In the genomic region with DNA sequence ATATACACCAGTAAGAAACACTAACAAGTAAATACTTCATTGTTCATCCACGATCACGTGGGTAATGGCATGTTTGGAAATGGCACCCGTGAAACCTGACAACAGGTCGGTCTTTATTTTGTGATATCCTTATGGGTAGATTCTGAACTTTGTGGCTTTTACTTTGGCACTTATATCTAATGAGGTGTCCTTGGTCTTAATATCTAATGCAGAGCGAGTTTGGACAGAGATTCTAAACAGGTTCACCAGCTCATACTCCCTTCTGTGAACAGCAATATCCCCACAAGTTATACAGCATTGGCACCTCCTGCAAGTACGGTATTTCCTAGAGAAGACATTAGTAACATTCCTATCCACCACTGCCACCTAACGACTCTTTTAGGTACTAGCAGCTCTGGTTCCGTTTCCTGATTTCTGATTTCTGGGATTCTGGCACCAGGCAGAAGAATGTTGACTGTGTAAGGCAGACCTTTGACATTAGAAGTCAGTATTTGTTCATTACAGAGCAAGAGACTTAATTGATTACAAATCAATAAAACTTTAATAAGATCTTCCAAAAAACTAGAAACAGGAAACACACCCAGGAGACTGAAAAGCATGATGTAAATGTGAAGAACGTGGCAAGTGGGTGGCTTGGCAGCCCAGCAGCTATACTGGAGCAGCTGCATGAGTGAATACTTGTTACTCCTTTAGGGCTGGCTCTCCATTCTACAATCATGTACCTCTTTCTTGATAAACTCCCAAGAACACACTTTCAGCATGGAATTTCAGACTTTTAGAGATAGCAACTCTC, we compare ENCODE assay signal across 2 cellular contexts.
TF ChIP-seq lines count a peak whose summit lies in the region.

No MANE protein-coding gene starts in this region.

TF ChIP-seq in HEK293T, 16 proteins besides CTCF, POLR2A, EP300 and RAD21:
- TF ChIP-seq SUZ12 (IDR thresholded peaks at IDR 0.05) (no peak), FOXK2 (IDR thresholded peaks at IDR 0.05) (peak; percentile 63; the same call in 1 of the 2 replicates), FOXA1 (IDR thresholded peaks at IDR 0.05) (no peak)
- TF ChIP-seq, protein P1, sequence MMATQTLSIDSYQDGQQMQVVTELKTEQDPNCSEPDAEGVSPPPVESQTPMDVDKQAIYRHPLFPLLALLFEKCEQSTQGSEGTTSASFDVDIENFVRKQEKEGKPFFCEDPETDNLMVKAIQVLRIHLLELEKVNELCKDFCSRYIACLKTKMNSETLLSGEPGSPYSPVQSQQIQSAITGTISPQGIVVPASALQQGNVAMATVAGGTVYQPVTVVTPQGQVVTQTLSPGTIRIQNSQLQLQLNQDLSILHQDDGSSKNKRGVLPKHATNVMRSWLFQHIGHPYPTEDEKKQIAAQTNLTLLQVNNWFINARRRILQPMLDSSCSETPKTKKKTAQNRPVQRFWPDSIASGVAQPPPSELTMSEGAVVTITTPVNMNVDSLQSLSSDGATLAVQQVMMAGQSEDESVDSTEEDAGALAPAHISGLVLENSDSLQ (IDR thresholded peaks at IDR 0.05): no peak
TF ChIP-seq in HEK293T: peak in this region for 1.

TF ChIP-seq in HepG2, 621 proteins besides CTCF, POLR2A, EP300 and RAD21 (continues in another document):
- TF ChIP-seq, protein P2, sequence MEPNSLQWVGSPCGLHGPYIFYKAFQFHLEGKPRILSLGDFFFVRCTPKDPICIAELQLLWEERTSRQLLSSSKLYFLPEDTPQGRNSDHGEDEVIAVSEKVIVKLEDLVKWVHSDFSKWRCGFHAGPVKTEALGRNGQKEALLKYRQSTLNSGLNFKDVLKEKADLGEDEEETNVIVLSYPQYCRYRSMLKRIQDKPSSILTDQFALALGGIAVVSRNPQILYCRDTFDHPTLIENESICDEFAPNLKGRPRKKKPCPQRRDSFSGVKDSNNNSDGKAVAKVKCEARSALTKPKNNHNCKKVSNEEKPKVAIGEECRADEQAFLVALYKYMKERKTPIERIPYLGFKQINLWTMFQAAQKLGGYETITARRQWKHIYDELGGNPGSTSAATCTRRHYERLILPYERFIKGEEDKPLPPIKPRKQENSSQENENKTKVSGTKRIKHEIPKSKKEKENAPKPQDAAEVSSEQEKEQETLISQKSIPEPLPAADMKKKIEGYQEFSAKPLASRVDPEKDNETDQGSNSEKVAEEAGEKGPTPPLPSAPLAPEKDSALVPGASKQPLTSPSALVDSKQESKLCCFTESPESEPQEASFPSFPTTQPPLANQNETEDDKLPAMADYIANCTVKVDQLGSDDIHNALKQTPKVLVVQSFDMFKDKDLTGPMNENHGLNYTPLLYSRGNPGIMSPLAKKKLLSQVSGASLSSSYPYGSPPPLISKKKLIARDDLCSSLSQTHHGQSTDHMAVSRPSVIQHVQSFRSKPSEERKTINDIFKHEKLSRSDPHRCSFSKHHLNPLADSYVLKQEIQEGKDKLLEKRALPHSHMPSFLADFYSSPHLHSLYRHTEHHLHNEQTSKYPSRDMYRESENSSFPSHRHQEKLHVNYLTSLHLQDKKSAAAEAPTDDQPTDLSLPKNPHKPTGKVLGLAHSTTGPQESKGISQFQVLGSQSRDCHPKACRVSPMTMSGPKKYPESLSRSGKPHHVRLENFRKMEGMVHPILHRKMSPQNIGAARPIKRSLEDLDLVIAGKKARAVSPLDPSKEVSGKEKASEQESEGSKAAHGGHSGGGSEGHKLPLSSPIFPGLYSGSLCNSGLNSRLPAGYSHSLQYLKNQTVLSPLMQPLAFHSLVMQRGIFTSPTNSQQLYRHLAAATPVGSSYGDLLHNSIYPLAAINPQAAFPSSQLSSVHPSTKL (CRISPR knock-in tag; IDR thresholded peaks at IDR 0.05): peak; percentile 60
- TF ChIP-seq NFRKB (IDR thresholded peaks at IDR 0.05): no peak
- no peak for TF ChIP-seq NR2F6 (IDR thresholded peaks at IDR 0.05)
- peak; percentile 38; the same call in 1 of the 2 replicates for TF ChIP-seq NR2F6 (CRISPR knock-in tag; IDR thresholded peaks at IDR 0.05)
- peak; percentile 63; the same call in 1 of the 2 replicates for TF ChIP-seq RXRB (CRISPR knock-in tag; IDR thresholded peaks at IDR 0.05; ENCODE audit: borderline replicate concordance)
- TF ChIP-seq, protein P3, sequence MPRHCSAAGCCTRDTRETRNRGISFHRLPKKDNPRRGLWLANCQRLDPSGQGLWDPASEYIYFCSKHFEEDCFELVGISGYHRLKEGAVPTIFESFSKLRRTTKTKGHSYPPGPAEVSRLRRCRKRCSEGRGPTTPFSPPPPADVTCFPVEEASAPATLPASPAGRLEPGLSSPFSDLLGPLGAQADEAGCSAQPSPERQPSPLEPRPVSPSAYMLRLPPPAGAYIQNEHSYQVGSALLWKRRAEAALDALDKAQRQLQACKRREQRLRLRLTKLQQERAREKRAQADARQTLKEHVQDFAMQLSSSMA (CRISPR knock-in tag; IDR thresholded peaks at IDR 0.05): no peak
- peak; percentile 89 for TF ChIP-seq STAG1 (CRISPR knock-in tag; IDR thresholded peaks at IDR 0.05)
- TF ChIP-seq ZNF33A (CRISPR knock-in tag; IDR thresholded peaks at IDR 0.05; ENCODE audit: borderline replicate concordance): 0 out of 2 replicates have a peak, but pooled peaks have one; percentile 5
- TF ChIP-seq ZNF772 (CRISPR knock-in tag; IDR thresholded peaks at IDR 0.05): peak; percentile 70; the same call in 1 of the 2 replicates
- TF ChIP-seq MIER3 (CRISPR knock-in tag; IDR thresholded peaks at IDR 0.05; ENCODE audit: borderline replicate concordance): peak; percentile 68; the same call in 1 of the 2 replicates
- 0 out of 2 replicates have a peak, but pooled peaks have one; percentile 27 for TF ChIP-seq ATF7-NPFF (CRISPR knock-in tag; IDR thresholded peaks at IDR 0.05; ENCODE audit: low read depth)
- peak; percentile 51; the same call in 1 of the 2 replicates for TF ChIP-seq ZNF317 (CRISPR knock-in tag; IDR thresholded peaks at IDR 0.05)
- TF ChIP-seq, protein P4, sequence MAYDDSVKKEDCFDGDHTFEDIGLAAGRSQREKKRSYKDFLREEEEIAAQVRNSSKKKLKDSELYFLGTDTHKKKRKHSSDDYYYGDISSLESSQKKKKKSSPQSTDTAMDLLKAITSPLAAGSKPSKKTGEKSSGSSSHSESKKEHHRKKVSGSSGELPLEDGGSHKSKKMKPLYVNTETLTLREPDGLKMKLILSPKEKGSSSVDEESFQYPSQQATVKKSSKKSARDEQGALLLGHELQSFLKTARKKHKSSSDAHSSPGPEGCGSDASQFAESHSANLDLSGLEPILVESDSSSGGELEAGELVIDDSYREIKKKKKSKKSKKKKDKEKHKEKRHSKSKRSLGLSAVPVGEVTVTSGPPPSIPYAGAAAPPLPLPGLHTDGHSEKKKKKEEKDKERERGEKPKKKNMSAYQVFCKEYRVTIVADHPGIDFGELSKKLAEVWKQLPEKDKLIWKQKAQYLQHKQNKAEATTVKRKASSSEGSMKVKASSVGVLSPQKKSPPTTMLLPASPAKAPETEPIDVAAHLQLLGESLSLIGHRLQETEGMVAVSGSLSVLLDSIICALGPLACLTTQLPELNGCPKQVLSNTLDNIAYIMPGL (CRISPR knock-in tag; IDR thresholded peaks at IDR 0.05; ENCODE audit: borderline replicate concordance in 1 of 2, low read depth in 1 of 2): peak; percentile 72 to 95
- peak; percentile 25 for TF ChIP-seq JARID2 (CRISPR knock-in tag; IDR thresholded peaks at IDR 0.05; ENCODE audit: insufficient replicate concordance)
- TF ChIP-seq, protein P5, sequence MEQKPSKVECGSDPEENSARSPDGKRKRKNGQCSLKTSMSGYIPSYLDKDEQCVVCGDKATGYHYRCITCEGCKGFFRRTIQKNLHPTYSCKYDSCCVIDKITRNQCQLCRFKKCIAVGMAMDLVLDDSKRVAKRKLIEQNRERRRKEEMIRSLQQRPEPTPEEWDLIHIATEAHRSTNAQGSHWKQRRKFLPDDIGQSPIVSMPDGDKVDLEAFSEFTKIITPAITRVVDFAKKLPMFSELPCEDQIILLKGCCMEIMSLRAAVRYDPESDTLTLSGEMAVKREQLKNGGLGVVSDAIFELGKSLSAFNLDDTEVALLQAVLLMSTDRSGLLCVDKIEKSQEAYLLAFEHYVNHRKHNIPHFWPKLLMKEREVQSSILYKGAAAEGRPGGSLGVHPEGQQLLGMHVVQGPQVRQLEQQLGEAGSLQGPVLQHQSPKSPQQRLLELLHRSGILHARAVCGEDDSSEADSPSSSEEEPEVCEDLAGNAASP (CRISPR knock-in tag; IDR thresholded peaks at IDR 0.05; ENCODE audit: borderline replicate concordance): 0 out of 2 replicates have a peak, but pooled peaks have one; percentile 40
- peak; percentile 94 for TF ChIP-seq SMC3 (IDR thresholded peaks at IDR 0.05; ENCODE audit: low read length)
- TF ChIP-seq GZF1 (CRISPR knock-in tag; IDR thresholded peaks at IDR 0.05): peak; percentile 98
- no peak for TF ChIP-seq ZNF709 (CRISPR knock-in tag; IDR thresholded peaks at IDR 0.05)
- TF ChIP-seq, protein P6, sequence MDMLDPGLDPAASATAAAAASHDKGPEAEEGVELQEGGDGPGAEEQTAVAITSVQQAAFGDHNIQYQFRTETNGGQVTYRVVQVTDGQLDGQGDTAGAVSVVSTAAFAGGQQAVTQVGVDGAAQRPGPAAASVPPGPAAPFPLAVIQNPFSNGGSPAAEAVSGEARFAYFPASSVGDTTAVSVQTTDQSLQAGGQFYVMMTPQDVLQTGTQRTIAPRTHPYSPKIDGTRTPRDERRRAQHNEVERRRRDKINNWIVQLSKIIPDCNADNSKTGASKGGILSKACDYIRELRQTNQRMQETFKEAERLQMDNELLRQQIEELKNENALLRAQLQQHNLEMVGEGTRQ (IDR thresholded peaks at IDR 0.05; ENCODE audit: low read depth, low read length): no peak
- TF ChIP-seq, protein P6 (CRISPR knock-in tag; IDR thresholded peaks at IDR 0.05; ENCODE audit: borderline replicate concordance): peak; percentile 61; the same call in 1 of the 2 replicates
- TF ChIP-seq MAFF (IDR thresholded peaks at IDR 0.05; ENCODE audit: low read depth, low read length): no peak
- peak; percentile 17; the same call in 1 of the 2 replicates for TF ChIP-seq ZNF652 (CRISPR knock-in tag; IDR thresholded peaks at IDR 0.05; ENCODE audit: borderline replicate concordance, low read depth)
- TF ChIP-seq ZKSCAN8 (CRISPR knock-in tag; IDR thresholded peaks at IDR 0.05; ENCODE audit: borderline replicate concordance): 0 out of 2 replicates have a peak, but pooled peaks have one; percentile 19
- no peak for TF ChIP-seq CREB1 (IDR thresholded peaks at IDR 0.05)
- TF ChIP-seq CREB1 (CRISPR knock-in tag; IDR thresholded peaks at IDR 0.05): 0 out of 2 replicates have a peak, but pooled peaks have one; percentile 11
- TF ChIP-seq ZSCAN29 (CRISPR knock-in tag; conservative IDR thresholded peaks at IDR 0.05): no peak
- 0 out of 2 replicates have a peak, but pooled peaks have one; percentile 28 for TF ChIP-seq ZNF124 (CRISPR knock-in tag; IDR thresholded peaks at IDR 0.05)
- no peak for TF ChIP-seq MZF1 (CRISPR knock-in tag; IDR thresholded peaks at IDR 0.05; ENCODE audit: borderline replicate concordance)
- TF ChIP-seq ELF1 (CRISPR knock-in tag; IDR thresholded peaks at IDR 0.05): peak; percentile 52; the same call in 1 of the 2 replicates
- TF ChIP-seq BRD4 (CRISPR knock-in tag; IDR thresholded peaks at IDR 0.05): no peak
- TF ChIP-seq ZNF33B (CRISPR knock-in tag; IDR thresholded peaks at IDR 0.05): no peak
- TF ChIP-seq HOXA3 (CRISPR knock-in tag; IDR thresholded peaks at IDR 0.05): peak; percentile 17; the same call in 1 of the 2 replicates
- TF ChIP-seq, protein P7, sequence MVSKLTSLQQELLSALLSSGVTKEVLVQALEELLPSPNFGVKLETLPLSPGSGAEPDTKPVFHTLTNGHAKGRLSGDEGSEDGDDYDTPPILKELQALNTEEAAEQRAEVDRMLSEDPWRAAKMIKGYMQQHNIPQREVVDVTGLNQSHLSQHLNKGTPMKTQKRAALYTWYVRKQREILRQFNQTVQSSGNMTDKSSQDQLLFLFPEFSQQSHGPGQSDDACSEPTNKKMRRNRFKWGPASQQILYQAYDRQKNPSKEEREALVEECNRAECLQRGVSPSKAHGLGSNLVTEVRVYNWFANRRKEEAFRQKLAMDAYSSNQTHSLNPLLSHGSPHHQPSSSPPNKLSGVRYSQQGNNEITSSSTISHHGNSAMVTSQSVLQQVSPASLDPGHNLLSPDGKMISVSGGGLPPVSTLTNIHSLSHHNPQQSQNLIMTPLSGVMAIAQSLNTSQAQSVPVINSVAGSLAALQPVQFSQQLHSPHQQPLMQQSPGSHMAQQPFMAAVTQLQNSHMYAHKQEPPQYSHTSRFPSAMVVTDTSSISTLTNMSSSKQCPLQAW (CRISPR knock-in tag; IDR thresholded peaks at IDR 0.05): 0 out of 2 replicates have a peak, but pooled peaks have one; percentile 51
- peak; percentile 71 for TF ChIP-seq RBFOX2 (IDR thresholded peaks at IDR 0.05; ENCODE audit: low read depth, low read length)
- TF ChIP-seq THAP11 (CRISPR knock-in tag; IDR thresholded peaks at IDR 0.05): peak; percentile 47; the same call in 1 of the 2 replicates
- TF ChIP-seq REPIN1 (CRISPR knock-in tag; IDR thresholded peaks at IDR 0.05; ENCODE audit: borderline replicate concordance, low read depth): peak; percentile 35; the same call in 1 of the 2 replicates
- TF ChIP-seq KDM3A (CRISPR knock-in tag; IDR thresholded peaks at IDR 0.05; ENCODE audit: low read depth): peak; percentile 78; the same call in 1 of the 2 replicates
- TF ChIP-seq, protein P8, sequence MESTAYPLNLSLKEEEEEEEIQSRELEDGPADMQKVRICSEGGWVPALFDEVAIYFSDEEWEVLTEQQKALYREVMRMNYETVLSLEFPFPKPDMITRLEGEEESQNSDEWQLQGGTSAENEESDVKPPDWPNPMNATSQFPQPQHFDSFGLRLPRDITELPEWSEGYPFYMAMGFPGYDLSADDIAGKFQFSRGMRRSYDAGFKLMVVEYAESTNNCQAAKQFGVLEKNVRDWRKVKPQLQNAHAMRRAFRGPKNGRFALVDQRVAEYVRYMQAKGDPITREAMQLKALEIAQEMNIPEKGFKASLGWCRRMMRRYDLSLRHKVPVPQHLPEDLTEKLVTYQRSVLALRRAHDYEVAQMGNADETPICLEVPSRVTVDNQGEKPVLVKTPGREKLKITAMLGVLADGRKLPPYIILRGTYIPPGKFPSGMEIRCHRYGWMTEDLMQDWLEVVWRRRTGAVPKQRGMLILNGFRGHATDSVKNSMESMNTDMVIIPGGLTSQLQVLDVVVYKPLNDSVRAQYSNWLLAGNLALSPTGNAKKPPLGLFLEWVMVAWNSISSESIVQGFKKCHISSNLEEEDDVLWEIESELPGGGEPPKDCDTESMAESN (CRISPR knock-in tag; conservative IDR thresholded peaks at IDR 0.05): peak; percentile 49; the same call in 1 of the 2 replicates
- TF ChIP-seq ZSCAN20 (CRISPR knock-in tag; IDR thresholded peaks at IDR 0.05; ENCODE audit: borderline replicate concordance): no peak
- 0 out of 2 replicates have a peak, but pooled peaks have one; percentile 62 for TF ChIP-seq GATAD1 (CRISPR knock-in tag; IDR thresholded peaks at IDR 0.05)
- TF ChIP-seq, protein P9, sequence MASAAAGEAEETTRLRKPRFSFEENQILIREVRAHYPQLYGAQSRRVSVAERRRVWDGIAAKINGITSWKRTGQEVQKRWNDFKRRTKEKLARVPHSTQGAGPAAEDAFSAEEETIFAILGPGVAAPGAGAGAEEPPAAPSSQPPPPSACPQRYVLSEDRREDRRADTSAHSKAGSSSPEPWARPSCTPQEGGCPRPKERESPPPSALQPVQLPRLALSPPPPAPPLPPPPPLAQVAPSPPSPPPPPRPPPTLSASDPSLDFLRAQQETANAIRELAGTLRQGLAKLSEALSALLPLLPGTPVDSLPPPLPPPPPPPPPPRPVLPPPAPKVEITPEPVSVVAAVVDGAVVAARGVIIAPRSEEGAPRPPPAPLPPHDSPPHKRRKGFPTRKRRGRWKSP (CRISPR knock-in tag; IDR thresholded peaks at IDR 0.05): peak; percentile 42; the same call in 1 of the 2 replicates
